1 cellular context compared by ENCODE assay signal in genomic region chr11:69697861-69698260, GRCh38.
TF ChIP-seq lines count a peak whose summit lies in the region.

No MANE protein-coding gene starts in this region.

TF ChIP-seq in H1, 55 proteins besides CTCF, POLR2A, EP300 and RAD21:
- no peak for TF ChIP-seq USF2 (IDR thresholded peaks at IDR 0.05; ENCODE audit: low read length)
